In the genomic region with DNA sequence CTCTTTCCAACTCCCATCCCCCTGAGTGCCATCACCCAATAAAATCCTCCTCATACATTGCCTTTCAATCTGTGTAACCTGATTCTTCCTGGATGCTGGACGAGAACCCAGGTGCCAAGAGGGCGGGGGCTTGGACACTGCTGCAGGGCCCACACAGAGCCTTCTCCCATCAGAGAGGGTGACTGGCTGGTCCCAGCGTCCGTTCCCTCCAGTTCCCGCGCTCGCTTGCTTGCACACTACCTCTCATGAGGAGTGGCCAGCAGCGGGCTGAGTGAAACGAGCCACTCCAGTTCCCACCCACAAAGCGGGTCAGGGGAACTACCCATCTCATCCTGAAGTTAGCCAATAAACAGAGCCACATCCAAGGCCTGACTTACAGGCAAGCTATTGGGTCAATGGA, we compare ENCODE assay signal across 19 cellular contexts.
DNase-seq lines count a peak whose midpoint lies in the region; ATAC-seq and TF ChIP-seq lines count a peak whose summit lies in the region.
"Had no signal": no experiment of that assay in that cellular context is flagged by ENCODE, and none has a peak within 500 bp of the region (broad histone marks: within the 10 kb centered on the region; RNA-seq: fewer than 3 reads in every experiment).

No MANE protein-coding gene starts in this region.

- H2BK120ac ChIP-seq in neuronal stem cell (ENCODE audit: low read depth, low read length), result no peak overlapping the region

- no peak overlapping the region for H3K23ac ChIP-seq in neuronal stem cell (ENCODE audit: low read depth, low read length, poor library complexity)

- ATAC-seq in DND-41 (ENCODE audit: insufficient read depth, low read depth) (no peak), GM18861 (IDR thresholded peaks at IDR 0.05; ENCODE audit: unreplicated experiment) (no peak)

- H3K18ac ChIP-seq in neuronal stem cell (ENCODE audit: low read length), result peak overlapping the region; percentile 54

- H2AFZ ChIP-seq in DND-41 (ENCODE audit: low read depth, low read length) (no peak overlapping the region), neuronal stem cell (ENCODE audit: low read length) (no peak overlapping the region)

- H4K8ac ChIP-seq in neuronal stem cell (ENCODE audit: low read depth, low read length), result no peak overlapping the region

- no peak overlapping the region for H2BK15ac ChIP-seq in neuronal stem cell (ENCODE audit: low read length)

- no peak for TF ChIP-seq CTCF in DND-41 (IDR thresholded peaks at IDR 0.05; ENCODE audit: borderline replicate concordance, extremely low read depth, low read length, poor library complexity, severe bottlenecking)
- TF ChIP-seq CTCF in esophagus muscularis mucosa (IDR thresholded peaks at IDR 0.05), result no peak

- H3K4me2 ChIP-seq in DND-41 (ENCODE audit: insufficient read depth, low read length), result no peak overlapping the region
- H3K4me2 ChIP-seq in neuronal stem cell (ENCODE audit: insufficient read depth, low read length, poor library complexity, severe bottlenecking), result no peak overlapping the region
- H3K4me2 ChIP-seq: BLaER1 had no signal

- H3K9me3 ChIP-seq in DND-41 (ENCODE audit: insufficient read depth, low read length, severe bottlenecking) (no peaks in the 10 kb centered on the region), esophagus muscularis mucosa (peaks cover 0 to 6% (median 0%) of the 10 kb centered on the region in 4 donors), neuronal stem cell (replicated peaks in 1 of 2; ENCODE audit: control insufficient read depth in 2 of 2, insufficient read depth in 1 of 2, low read depth in 1 of 2, low read length in 2 of 2) (peaks cover 0 to 9% of the 10 kb centered on the region in 2 donors)
- H3K9me3 ChIP-seq: BE2C had no signal

- intact Hi-C loops in esophagus muscularis mucosa (cut with DNase I), result no loop called here

- H3K27me3 ChIP-seq in DND-41 (ENCODE audit: insufficient read depth, low read length, poor library complexity), result no peaks in the 10 kb centered on the region
- no peaks in the 10 kb centered on the region for H3K27me3 ChIP-seq in esophagus muscularis mucosa
- H3K27me3 ChIP-seq in neuronal stem cell (ENCODE audit: control insufficient read depth in 3 of 3, insufficient read depth in 3 of 3, low read depth in 1 of 3, low read length in 3 of 3), result no peaks in the 10 kb centered on the region
- H3K27me3 ChIP-seq: BE2C, BLaER1 had no signal

- no peak for TF ChIP-seq EP300 in esophagus muscularis mucosa (IDR thresholded peaks at IDR 0.05)

- no peak overlapping the region for H3K4me3 ChIP-seq in DND-41 (ENCODE audit: low read depth in 1 of 2, low read length in 2 of 2)
- no peak overlapping the region for H3K4me3 ChIP-seq in esophagus muscularis mucosa
- H3K4me3 ChIP-seq in neuronal stem cell (ENCODE audit: low read length in 2 of 2), result no peak overlapping the region
- H3K4me3 ChIP-seq: BLaER1 had no signal

- no peaks in the 10 kb centered on the region for H3K79me2 ChIP-seq in DND-41 (ENCODE audit: insufficient read depth, low read length)

- peak overlapping the region; percentile 97 for H3K27ac ChIP-seq in DND-41 (ENCODE audit: low read length)
- no peak overlapping the region for H3K27ac ChIP-seq in esophagus muscularis mucosa (replicated peaks in 1 of 4)
- H3K27ac ChIP-seq in neuronal stem cell (replicated peaks; ENCODE audit: low read length), result no peak overlapping the region
- H3K27ac ChIP-seq: BLaER1 had no signal

- DNase-seq in DND-41, result no peak
- DNase-seq in esophagus muscularis mucosa (ENCODE audit: extremely low spot score), result peak; percentile 42
- DNase-seq in neuronal stem cell (ENCODE audit: low spot score), result no peak
- DNase-seq in KBM-7, result no peak
- DNase-seq: 8988T; ACHN; BE2C; C1 segment of cervical spinal cord; CD4-positive, alpha-beta memory T cell; CD4-positive, CD25-positive, alpha-beta regulatory T cell; CD8-positive, alpha-beta memory T cell; COR-L47; DMS 273 treated with DMSO at 0.1 percent for 48 hours; DMS153; DMS53; DMS79; GF-D8 had no signal

- H3K9ac ChIP-seq in DND-41 (ENCODE audit: low read depth, low read length) (no peak overlapping the region), neuronal stem cell (ENCODE audit: low read depth, low read length, poor library complexity) (no peak overlapping the region)
- H3K9ac ChIP-seq: BLaER1 had no signal

- no peak overlapping the region for H2BK12ac ChIP-seq in neuronal stem cell (ENCODE audit: low read length)

- WGBS in esophagus muscularis mucosa, result 85% methylated on average over 10 of the region's 10 CpGs
- no CpG with 5 or more reads among the region's 10 CpGs for WGBS in neuronal stem cell (ENCODE audit: extremely low coverage in 2 of 2, insufficient read length in 2 of 2, insufficient replicate concordance in 1 of 2), 2 donors

- no peaks in the 10 kb centered on the region for H3K79me1 ChIP-seq in neuronal stem cell (ENCODE audit: low read depth, low read length)

- in situ Hi-C loops in KBM-7 (cut with MboI; ENCODE audit: low pct_unique_long_range_greater_than_20kb, low sequenced_read_pairs), result no loop called here

- H4K91ac ChIP-seq in neuronal stem cell (ENCODE audit: low read depth, low read length, poor library complexity), result no peak overlapping the region

- no peak for TF ChIP-seq POLR2A in esophagus muscularis mucosa (IDR thresholded peaks at IDR 0.05; ENCODE audit: low read depth)

- H2BK5ac ChIP-seq in neuronal stem cell (ENCODE audit: low read length), result peak overlapping the region; percentile 33

- peak overlapping the region; percentile 47 for H2AK5ac ChIP-seq in neuronal stem cell (ENCODE audit: low read depth, low read length)

- no peak overlapping the region for H3K14ac ChIP-seq in neuronal stem cell (ENCODE audit: low read length)

- H3K4ac ChIP-seq in neuronal stem cell (ENCODE audit: low read length), result no peak overlapping the region

- peaks cover 63% of the 10 kb centered on the region for H3K4me1 ChIP-seq in DND-41 (ENCODE audit: insufficient read depth, low read length)
- H3K4me1 ChIP-seq in esophagus muscularis mucosa, result no peaks in the 10 kb centered on the region
- H3K4me1 ChIP-seq in neuronal stem cell (ENCODE audit: control insufficient read depth in 2 of 2, insufficient read depth in 1 of 2, low read depth in 1 of 2, low read length in 2 of 2), result no peaks in the 10 kb centered on the region
- H3K4me1 ChIP-seq: BE2C had no signal

- H3K36me3 ChIP-seq in DND-41 (ENCODE audit: insufficient read depth, low read length), result no peaks in the 10 kb centered on the region
- no peaks in the 10 kb centered on the region for H3K36me3 ChIP-seq in esophagus muscularis mucosa
- no peaks in the 10 kb centered on the region for H3K36me3 ChIP-seq in neuronal stem cell (replicated peaks in 1 of 2; ENCODE audit: control insufficient read depth in 2 of 2, insufficient read depth in 2 of 2, low read length in 2 of 2)
- H3K36me3 ChIP-seq: BE2C, BLaER1 had no signal

- no peaks in the 10 kb centered on the region for H4K20me1 ChIP-seq in DND-41 (ENCODE audit: insufficient read depth, low read length)
- H4K20me1 ChIP-seq: BLaER1 had no signal
